In the genomic region with DNA sequence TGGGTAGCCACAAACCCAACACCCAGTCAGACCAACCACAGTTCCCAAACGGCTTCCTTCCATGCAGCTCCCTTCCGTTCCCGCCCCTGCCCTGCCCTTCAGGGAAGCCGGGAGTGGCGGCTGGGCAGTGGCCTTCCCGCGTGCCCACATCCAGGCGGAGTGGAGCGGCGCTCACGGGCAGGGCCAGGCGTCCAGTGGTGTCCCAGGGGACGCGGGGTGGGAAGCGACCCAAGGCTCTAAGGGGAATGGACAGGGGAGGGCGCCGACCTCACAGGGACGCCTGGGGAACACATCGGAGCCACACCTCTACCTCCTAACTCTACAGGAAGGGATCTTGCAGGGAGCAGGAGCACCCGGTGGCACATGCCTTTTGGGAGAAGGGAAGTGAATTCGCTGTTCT, we compare ENCODE assay signal across 19 cellular contexts.
DNase-seq lines count a peak whose midpoint lies in the region; ATAC-seq and TF ChIP-seq lines count a peak whose summit lies in the region.
"Had no signal": no experiment of that assay in that cellular context is flagged by ENCODE, and none has a peak within 500 bp of the region (broad histone marks: within the 10 kb centered on the region; RNA-seq: fewer than 3 reads in every experiment).

No MANE protein-coding gene starts in this region.

- ATAC-seq in body of pancreas: peak; percentile 40
- peak; percentile 60 for ATAC-seq in sciatic nerve
- ATAC-seq in GM21390 (IDR thresholded peaks at IDR 0.05; ENCODE audit: unreplicated experiment): no peak
- ATAC-seq in HG03097 (IDR thresholded peaks at IDR 0.05; ENCODE audit: low FRiP score, unreplicated experiment): no peak
- ATAC-seq: gastrocnemius medialis; HCT116; naive thymus-derived CD4-positive, alpha-beta T cell had no signal

- intact Hi-C loops in body of pancreas (cut with DNase I): no loop called here
- intact Hi-C loops in sciatic nerve (cut with DNase I): no loop called here

- 9 to 21% methylated on average over 18 to 21 of the region's 21 CpGs for WGBS in body of pancreas, 2 donors

- no peak for TF ChIP-seq POLR2A in body of pancreas (IDR thresholded peaks at IDR 0.05)

- H3K9me3 ChIP-seq in BLaER1 (no peaks in the 10 kb centered on the region), body of pancreas (no peaks in the 10 kb centered on the region)
- H3K9me3 ChIP-seq: gastrocnemius medialis had no signal

- H3K36me3 ChIP-seq in BLaER1 (no peaks in the 10 kb centered on the region), body of pancreas (replicated peaks in 1 of 2; ENCODE audit: insufficient read depth in 1 of 2, low read depth in 2 of 2) (no peaks in the 10 kb centered on the region)
- H3K36me3 ChIP-seq: cardiac muscle cell, gastrocnemius medialis had no signal

- no peak for TF ChIP-seq CTCF in body of pancreas (IDR thresholded peaks at IDR 0.05)

- H3K4me1 ChIP-seq in BLaER1 (peaks cover 26% of the 10 kb centered on the region), body of pancreas (peaks cover 7% of the 10 kb centered on the region)
- H3K4me1 ChIP-seq: gastrocnemius medialis had no signal

- H3K27me3 ChIP-seq in BLaER1 (0 out of 2 replicates have a peak, but pooled peaks cover 3% of the 10 kb centered on the region), body of pancreas (no peaks in the 10 kb centered on the region)
- H3K27me3 ChIP-seq: cardiac muscle cell had no signal

- H3K9ac ChIP-seq in BLaER1: no peak overlapping the region

- H3K4me3 ChIP-seq in BLaER1: no peak overlapping the region
- no peak overlapping the region for H3K4me3 ChIP-seq in body of pancreas
- H3K4me3 ChIP-seq: cardiac muscle cell had no signal

- peak overlapping the region; percentile 53 for H3K4me2 ChIP-seq in BLaER1

- no peaks in the 10 kb centered on the region for H4K20me1 ChIP-seq in BLaER1

- DNase-seq in body of pancreas (peak in 3 of 4 donors; percentile 15 to 22 (median 15)), iPS-NIHi7 (ENCODE audit: extremely low spot score) (peak; percentile 42), sciatic nerve (ENCODE audit: low spot score) (no peak), NCI-H1694 (lab: John Stamatoyannopoulos, UW) (no peak), T-helper 9 cell (no peak)
- DNase-seq: activated B cell treated with CpG ODN at 0.5 μM for 24 hours; activated naive CD4-positive, alpha-beta T cell treated with anti-CD3 and anti-CD28 coated beads, Interleukin-2, amount 10 ng/mL, durations not matched to agents 7 days and 5 days; DMS153; effector CD8-positive, alpha-beta T cell; gastrocnemius medialis; naive thymus-derived CD4-positive, alpha-beta T cell; NCI-H1417 treated with DMSO at 0.1 percent for 48 hours; NCI-H510A; stimulated activated CD4-positive, alpha-beta T cell treated with anti-CD3 and anti-CD28 coated beads, Interleukin-4, amount 100 ng/mL, for 24 hours had no signal

- H3K27ac ChIP-seq in BLaER1: no peak overlapping the region
- H3K27ac ChIP-seq in body of pancreas: no peak overlapping the region
- H3K27ac ChIP-seq: cardiac muscle cell, gastrocnemius medialis had no signal

Comparison
In these comparisons a context has a peak if more than half of its experiments do, and no peak if none do; other contexts are left out.
1. ATAC-seq: peak in body of pancreas (single experiment) and sciatic nerve (single experiment); none in GM21390 (single experiment) and HG03097 (single experiment).
2. DNase-seq: peak in body of pancreas (3 of 4) and iPS-NIHi7 (single experiment); none in sciatic nerve (single experiment), NCI-H1694 (single experiment) and T-helper 9 cell (single experiment).